16 cellular contexts compared by ENCODE assay signal in the genomic region with DNA sequence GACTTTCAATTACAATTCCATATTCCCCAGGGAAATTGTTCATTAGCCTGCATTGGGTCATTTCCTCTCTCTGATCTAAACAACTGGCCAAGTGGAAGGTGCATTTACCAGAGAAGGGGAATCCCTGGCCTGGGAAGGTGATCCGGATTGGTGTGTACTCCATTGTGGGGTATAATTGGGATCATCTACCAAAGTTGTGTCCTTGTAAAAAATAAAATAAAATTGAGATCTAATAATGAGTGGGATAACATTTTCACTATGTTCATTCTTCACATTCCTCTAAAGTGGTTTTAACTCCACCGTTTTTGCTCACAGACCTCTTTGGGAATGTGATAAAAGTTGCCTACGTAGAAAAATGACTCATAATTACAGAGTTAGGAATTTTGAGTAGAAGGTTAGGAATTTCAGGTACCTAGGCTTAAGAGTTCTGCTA. TPM values are rescaled to one million over a fixed set of nuclear protein-coding genes. Genes with fewer than 3 reads are reported as not detected.
DNase-seq lines count a peak whose midpoint lies in the region; TF ChIP-seq lines count a peak whose summit lies in the region.
"Had no signal": no experiment of that assay in that cellular context is flagged by ENCODE, and none has a peak within 500 bp of the region (broad histone marks: within the 10 kb centered on the region; RNA-seq: fewer than 3 reads in every experiment).

No MANE protein-coding gene starts in this region.

- H3F3A ChIP-seq in PC-9 (ENCODE audit: insufficient read depth, low read depth) = no peaks in the 10 kb centered on the region

- H2AFZ ChIP-seq in PC-9 = no peak overlapping the region

- DNase-seq in Calu3 (no peak), PC-9 (peak in 1 of 2 experiments; percentile 36), epithelial cell of esophagus (ENCODE audit: low read depth) (peak; percentile 66), progenitor cell of endocrine pancreas (ENCODE audit: low spot score, unreplicated experiment) (no peak), HPDE6-E6E7 (ENCODE audit: extremely low spot score) (no peak), DMS53 (lab: John Stamatoyannopoulos, UW) (no peak), sigmoid colon (no peak)
- DNase-seq in activated CD4-positive, alpha-beta T cell treated with anti-CD3 and anti-CD28 coated beads, Interleukin-2, amount 50 U/mL, for 4 hours = no peak
- DNase-seq: activated gamma-delta T cell treated with Interleukin-2 at 50 U/mL for 16 hours; CD4-positive, alpha-beta T cell; NCI-H1417 treated with DMSO at 0.1 percent for 48 hours; NCI-H510A treated with DMSO at 0.1 percent for 48 hours; psoas muscle; RPMI8226; stimulated activated CD4-positive, alpha-beta T cell treated with anti-CD3 and anti-CD28 coated beads, Interleukin-4, amount 100 ng/mL, for 24 hours; stimulated activated naive CD4-positive, alpha-beta T cell had no signal

- H3K36me3 ChIP-seq in PC-9 (ENCODE audit: low read depth) = no peaks in the 10 kb centered on the region
- H3K36me3 ChIP-seq in sigmoid colon = peaks cover 0 to 4% (median 0%) of the 10 kb centered on the region in 4 donors

- TF ChIP-seq POLR2A in sigmoid colon (IDR thresholded peaks at IDR 0.05) = no peak

- H3K27ac Mint-ChIP-seq in Calu3 (ENCODE audit: unreplicated experiment) (peak overlapping the region; percentile 79), progenitor cell of endocrine pancreas (peak overlapping the region; percentile 62)

- WGBS in sigmoid colon, 2 donors = 71 to 81% methylated on average over 3 of the region's 3 CpGs

- no peak overlapping the region for H3K4me3 ChIP-seq in PC-9
- H3K4me3 ChIP-seq in epithelial cell of esophagus (ENCODE audit: low read length) = no peak overlapping the region
- no peak overlapping the region for H3K4me3 ChIP-seq in sigmoid colon
- H3K4me3 ChIP-seq: psoas muscle had no signal

- CTCF ChIA-PET in Calu3 (lab: Charles Lee) (no interaction called here), PC-9 (lab: Charles Lee) (no interaction called here)

- BruUV-seq in Calu3 (replicated peaks; lab: Mats Ljungman, UMichigan) (no TSS peak), PC-9 (replicated peaks; lab: Mats Ljungman, UMichigan) (no TSS peak)

- peaks cover 43% of the 10 kb centered on the region for H3K4me1 Mint-ChIP-seq in Calu3 (ENCODE audit: low read depth, unreplicated experiment)
- no peaks in the 10 kb centered on the region for H3K4me1 Mint-ChIP-seq in progenitor cell of endocrine pancreas (ENCODE audit: low read depth)

- intact Hi-C loops in Calu3 (cut with micrococcal nuclease; ENCODE audit: unreplicated experiment) = no loop called here
- intact Hi-C loops in PC-9 (cut with micrococcal nuclease; ENCODE audit: unreplicated experiment) = loop anchor here (1.0 kb wide), 1 partner anchor 72 kb away; no protein-coding TSS in a partner anchor
- intact Hi-C loops in sigmoid colon (cut with DNase I) = no loop called here

- POLR2A ChIA-PET in PC-9 (lab: Charles Lee; ENCODE audit: unreplicated experiment) = no interaction called here

- H3K4me2 ChIP-seq in PC-9 = no peak overlapping the region

- no peaks in the 10 kb centered on the region for H3K27me3 ChIP-seq in PC-9 (ENCODE audit: insufficient read depth, low read depth)
- no peaks in the 10 kb centered on the region for H3K27me3 ChIP-seq in sigmoid colon

- TF ChIP-seq EP300 in sigmoid colon (IDR thresholded peaks at IDR 0.05) = no peak

- no peak for TF ChIP-seq CTCF in Calu3 (IDR thresholded peaks at IDR 0.05; ENCODE audit: unreplicated experiment)
- no peak for TF ChIP-seq CTCF in PC-9 (conservative IDR thresholded peaks at IDR 0.05)
- no peak for TF ChIP-seq CTCF in epithelial cell of esophagus (IDR thresholded peaks at IDR 0.05; ENCODE audit: insufficient read depth, low read depth, low read length, missing control alignments)
- TF ChIP-seq CTCF in progenitor cell of endocrine pancreas (IDR thresholded peaks at IDR 0.05; ENCODE audit: unreplicated experiment) = no peak
- TF ChIP-seq CTCF in sigmoid colon (IDR thresholded peaks at IDR 0.05) = no peak

- no peaks in the 10 kb centered on the region for H3K4me1 ChIP-seq in PC-9 (replicated peaks; ENCODE audit: insufficient read depth)
- no peaks in the 10 kb centered on the region for H3K4me1 ChIP-seq in sigmoid colon
- H3K4me1 ChIP-seq: psoas muscle had no signal

- H3K9me3 Mint-ChIP-seq in Calu3 (ENCODE audit: low read depth, unreplicated experiment) (no peaks in the 10 kb centered on the region), progenitor cell of endocrine pancreas (ENCODE audit: low read depth) (no peaks in the 10 kb centered on the region)
- H3K9me3 Mint-ChIP-seq: CD4-positive, alpha-beta T cell had no signal

- no peaks in the 10 kb centered on the region for H4K20me1 ChIP-seq in PC-9 (ENCODE audit: insufficient read depth)

- H3K27me3 Mint-ChIP-seq in Calu3 (ENCODE audit: unreplicated experiment) (no peaks in the 10 kb centered on the region), progenitor cell of endocrine pancreas (no peaks in the 10 kb centered on the region)
- H3K27me3 Mint-ChIP-seq: CD4-positive, alpha-beta T cell had no signal

- H3K27ac ChIP-seq in PC-9 = peak overlapping the region; percentile 24; the same call in 1 of the 2 replicates
- no peak overlapping the region for H3K27ac ChIP-seq in sigmoid colon
- H3K27ac ChIP-seq: psoas muscle had no signal

- no peaks in the 10 kb centered on the region for H3K79me2 ChIP-seq in PC-9 (ENCODE audit: low read depth)

- H3K4me3 Mint-ChIP-seq in Calu3 (ENCODE audit: low read depth, unreplicated experiment) = no peak overlapping the region
- no peak overlapping the region for H3K4me3 Mint-ChIP-seq in progenitor cell of endocrine pancreas (ENCODE audit: low read depth)
- H3K4me3 Mint-ChIP-seq: CD4-positive, alpha-beta T cell had no signal

- H3K9me3 ChIP-seq in PC-9 (ENCODE audit: insufficient read depth, low read depth) = no peaks in the 10 kb centered on the region
- H3K9me3 ChIP-seq in sigmoid colon = no peaks in the 10 kb centered on the region
- H3K9me3 ChIP-seq: psoas muscle had no signal

- H3K9me2 ChIP-seq in PC-9 (ENCODE audit: insufficient read depth) = no peaks in the 10 kb centered on the region

- H3K36me3 Mint-ChIP-seq in Calu3 (ENCODE audit: insufficient read depth, unreplicated experiment) (peaks cover 28% of the 10 kb centered on the region), progenitor cell of endocrine pancreas (ENCODE audit: insufficient read depth) (peaks cover 6% of the 10 kb centered on the region)

RNA-seq across cellular contexts. Expression of a gene that starts 22.8 kb away (rescaled TPM):
- total RNA-seq in Calu3 (2022) = 15.3 and 17.7 TPM in 2 replicates
- 11.1 and 15.3 TPM in 2 replicates for total RNA-seq in PC-9 (2021)
- total RNA-seq in progenitor cell of endocrine pancreas = 52.7 and 54.2 TPM in 2 replicates
- total RNA-seq in sigmoid colon = 10 to 100 TPM in 2 of 4 donors, 1 to 10 TPM in 2; 8.3 to 11.2 (median 10.1) TPM
- 1 to 10 TPM; 3.0 to 9.0 (median 5.5) TPM for polyA plus RNA-seq in sigmoid colon

RNA-seq across cellular contexts. Expression of a gene that starts 30.6 kb away (rescaled TPM):
- total RNA-seq in Calu3 (2022) = 10.5 and 14.5 TPM in 2 replicates
- 11.9 and 12.9 TPM in 2 replicates for total RNA-seq in PC-9 (2021)
- 16.6 and 17.3 TPM in 2 replicates for total RNA-seq in progenitor cell of endocrine pancreas
- 10 to 100 TPM in 1 of 4 donors, 1 to 10 TPM in 3; 6.8 to 20.2 (median 7.6) TPM for total RNA-seq in sigmoid colon
- polyA plus RNA-seq in sigmoid colon = 1 to 10 TPM; 4.4 to 7.3 (median 5.4) TPM
